ENCODE assay signal across 8 cellular contexts in the genomic region with DNA sequence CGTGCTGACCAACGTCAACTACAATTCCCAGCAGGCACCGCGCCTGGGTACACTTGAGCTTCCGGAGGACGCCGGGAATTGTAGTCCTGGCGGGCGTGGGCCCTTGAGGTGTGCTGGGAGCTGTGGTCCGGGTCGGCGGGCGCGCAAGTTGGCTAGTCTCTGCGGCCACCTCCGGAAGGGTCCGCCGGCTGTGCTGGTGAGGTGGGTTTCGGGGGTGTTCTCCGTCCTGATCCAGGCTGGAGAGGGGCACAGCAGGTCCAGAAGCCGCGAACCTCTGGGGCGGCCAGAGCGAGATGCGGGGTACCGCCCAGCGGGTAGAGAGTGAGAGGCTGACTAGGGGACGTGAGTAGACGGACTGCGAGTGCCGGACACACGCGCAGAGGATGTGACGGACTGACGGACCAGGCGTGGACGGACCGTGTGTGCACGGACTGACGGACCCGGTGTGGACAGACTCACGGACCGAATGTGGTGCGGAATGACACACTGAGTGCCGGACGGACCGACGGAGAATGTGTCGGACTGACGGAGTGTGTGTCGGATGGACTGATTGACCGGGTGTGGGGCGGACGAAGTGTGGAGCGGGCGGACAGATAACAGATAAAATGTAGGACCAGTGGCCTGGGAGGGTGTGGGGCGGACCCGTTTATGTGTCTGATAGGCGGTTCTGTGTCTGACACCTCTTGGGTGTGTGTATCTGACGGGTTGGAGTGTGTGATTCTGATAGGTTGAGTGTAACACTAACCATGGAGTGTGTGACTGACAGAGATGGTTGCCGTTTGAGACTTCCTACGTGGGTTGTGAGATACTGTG. TPM values are rescaled to one million over a fixed set of nuclear protein-coding genes. Genes with fewer than 3 reads are reported as not detected.
DNase-seq lines count a peak whose midpoint lies in the region; ATAC-seq, FAIRE-seq and TF ChIP-seq lines count a peak whose summit lies in the region.

A gene (plus strand): TSS at position 81 of the 813 bp plus-strand sequence. CDS start 7,809 bp downstream, outside the sequence.

- ATAC-seq in GM21381 (IDR thresholded peaks at IDR 0.05; ENCODE audit: unreplicated experiment) = peak; percentile 86
- ATAC-seq in activated CD8-positive, alpha-beta memory T cell treated with anti-CD3 and anti-CD28 coated beads, Interleukin-2, amount 10 ng/mL, durations not matched to agents 7 days and 5 days = peak; percentile 90

- H3K4me2 ChIP-seq in endothelial cell of umbilical vein (ENCODE audit: insufficient read depth, low read length) = peak within 1 kb of the TSS; percentile 74

- no peaks in the 10 kb centered on the region for H3K9me3 ChIP-seq in endothelial cell of umbilical vein (replicated peaks; ENCODE audit: control insufficient read depth, insufficient read depth, low read length)

- H2AFZ ChIP-seq in endothelial cell of umbilical vein (ENCODE audit: low read depth, low read length) = peak within 1 kb of the TSS; percentile 67

- H3K4me1 ChIP-seq in endothelial cell of umbilical vein (ENCODE audit: control insufficient read depth, extremely low read depth, insufficient read depth, low read length) = peaks cover 12% of the 10 kb centered on the region

- BruUV-seq in Calu3 (replicated peaks; lab: Mats Ljungman, UMichigan) (no TSS peak), endothelial cell of umbilical vein (replicated peaks; lab: Mats Ljungman, UMichigan) (TSS peak; percentile 44)

- no peak for TF ChIP-seq CTCF in Calu3 (IDR thresholded peaks at IDR 0.05; ENCODE audit: unreplicated experiment)
- TF ChIP-seq CTCF in endothelial cell of umbilical vein (IDR thresholded peaks at IDR 0.05; ENCODE audit: extremely low read depth in 1 of 2, insufficient read depth in 1 of 2, low read depth in 1 of 2, low read length in 2 of 2) = no peak
- no peak for TF ChIP-seq CTCF in mesothelial cell of epicardium (IDR thresholded peaks at IDR 0.05; ENCODE audit: unreplicated experiment)

- H3K4me3 Mint-ChIP-seq in Calu3 (ENCODE audit: low read depth, unreplicated experiment) (no peak within 1 kb of the TSS), mesothelial cell of epicardium (no peak within 1 kb of the TSS)
- no peak within 1 kb of the TSS for H3K4me3 Mint-ChIP-seq in activated CD8-positive, alpha-beta memory T cell treated with anti-CD3 and anti-CD28 coated beads, Interleukin-2, amount 10 ng/mL, durations not matched to agents 7 days and 5 days

- H3K27ac Mint-ChIP-seq in Calu3 (ENCODE audit: unreplicated experiment) (no peak within 1 kb of the TSS), mesothelial cell of epicardium (no peak within 1 kb of the TSS)
- no peak within 1 kb of the TSS for H3K27ac Mint-ChIP-seq in activated CD8-positive, alpha-beta memory T cell treated with anti-CD3 and anti-CD28 coated beads, Interleukin-2, amount 10 ng/mL, durations not matched to agents 7 days and 5 days

- TF ChIP-seq POLR2A in endothelial cell of umbilical vein (IDR thresholded peaks at IDR 0.05; ENCODE audit: low read depth, low read length) = peak; percentile 76

- H4K20me1 ChIP-seq in endothelial cell of umbilical vein (replicated peaks; ENCODE audit: control insufficient read depth, extremely low read depth, insufficient read depth, low read length) = no peaks in the 10 kb centered on the region

- H3K9ac ChIP-seq in endothelial cell of umbilical vein (replicated peaks; ENCODE audit: extremely low read depth, insufficient read depth, low read length) = peak within 1 kb of the TSS; percentile 53

- H3K9me3 Mint-ChIP-seq in Calu3 (ENCODE audit: low read depth, unreplicated experiment) (peaks cover 3% of the 10 kb centered on the region), mesothelial cell of epicardium (no peaks in the 10 kb centered on the region)
- H3K9me3 Mint-ChIP-seq in activated CD8-positive, alpha-beta memory T cell treated with anti-CD3 and anti-CD28 coated beads, Interleukin-2, amount 10 ng/mL, durations not matched to agents 7 days and 5 days (ENCODE audit: low read depth) = no peaks in the 10 kb centered on the region

- POLR2A ChIA-PET in endothelial cell of umbilical vein (lab: Charles Lee) = interaction anchor here (0.6 kb wide), 1 partner anchor 17 kb away, joined by 5 read pairs; no protein-coding TSS in a partner anchor

- no peaks in the 10 kb centered on the region for H3K36me3 ChIP-seq in endothelial cell of umbilical vein (ENCODE audit: control insufficient read depth in 2 of 2, extremely low read depth in 1 of 2, insufficient read depth in 2 of 2, low read length in 2 of 2)

- H3K27ac ChIP-seq in endothelial cell of umbilical vein (ENCODE audit: insufficient read depth, low read depth, low read length) = peak within 1 kb of the TSS; percentile 1

- H3K79me2 ChIP-seq in endothelial cell of umbilical vein (ENCODE audit: control insufficient read depth, insufficient read depth, low read length) = peaks cover 18% of the 10 kb centered on the region

- intact Hi-C loops in Calu3 (cut with micrococcal nuclease; ENCODE audit: unreplicated experiment) = loop anchor here (1.0 kb wide), 1 partner anchor 144 kb away; a partner anchor contains a TSS
- intact Hi-C loops in endothelial cell of umbilical vein (cut with micrococcal nuclease) = loop anchor here (1.0 to 2.0 kb wide), 9 partner anchors 22 to 192 kb away; a partner anchor contains a TSS

- no peaks in the 10 kb centered on the region for H3K27me3 ChIP-seq in endothelial cell of umbilical vein (ENCODE audit: control insufficient read depth in 2 of 2, insufficient read depth in 2 of 2, low read length in 2 of 2)

- H3K27me3 Mint-ChIP-seq in Calu3 (ENCODE audit: unreplicated experiment) (no peaks in the 10 kb centered on the region), mesothelial cell of epicardium (ENCODE audit: low read depth) (no peaks in the 10 kb centered on the region)
- no peaks in the 10 kb centered on the region for H3K27me3 Mint-ChIP-seq in activated CD8-positive, alpha-beta memory T cell treated with anti-CD3 and anti-CD28 coated beads, Interleukin-2, amount 10 ng/mL, durations not matched to agents 7 days and 5 days

- peak; percentile 99 for FAIRE-seq in endothelial cell of umbilical vein (lab: Jason Lieb, UNC)

- peak within 1 kb of the TSS; percentile 3 to 63 (median 56) for H3K4me3 ChIP-seq in endothelial cell of umbilical vein (replicated peaks in 1 of 3; ENCODE audit: insufficient read depth in 1 of 3, low read depth in 1 of 3, low read length in 3 of 3)

- no peaks in the 10 kb centered on the region for H3K36me3 Mint-ChIP-seq in Calu3 (ENCODE audit: insufficient read depth, unreplicated experiment)
- H3K36me3 Mint-ChIP-seq in activated CD8-positive, alpha-beta memory T cell treated with anti-CD3 and anti-CD28 coated beads, Interleukin-2, amount 10 ng/mL, durations not matched to agents 7 days and 5 days = peaks cover 4% of the 10 kb centered on the region
- no peaks in the 10 kb centered on the region for H3K36me3 Mint-ChIP-seq in mesothelial cell of epicardium

- DNase-seq in Calu3 (peak; percentile 97), HT1080 (ENCODE audit: low read depth) (peak; percentile 93), NOMO-1 treated with DMSO at 0.1 percent for 48 hours (lab: John Stamatoyannopoulos, UW; ENCODE audit: unreplicated experiment) (peak; percentile 89), endothelial cell of umbilical vein (ENCODE audit: low read depth, low spot score) (peak; percentile 96), mesothelial cell of epicardium (ENCODE audit: low spot score in 2 of 2, unreplicated experiment in 2 of 2) (peak; percentile 81 to 86)
- DNase-seq in activated CD8-positive, alpha-beta memory T cell treated with anti-CD3 and anti-CD28 coated beads, Interleukin-2, amount 10 ng/mL, durations not matched to agents 7 days and 5 days = peak; percentile 95
- DNase-seq in stimulated activated CD8-positive, alpha-beta memory T cell treated with anti-CD3 and anti-CD28 coated beads, Interleukin-15, amount 100 ng/mL, for 24 hours (ENCODE audit: low read depth) = peak; percentile 70

- H3K4me1 Mint-ChIP-seq in Calu3 (ENCODE audit: low read depth, unreplicated experiment) (peaks cover 16% of the 10 kb centered on the region), mesothelial cell of epicardium (peaks cover 2% of the 10 kb centered on the region)
- peaks cover 4% of the 10 kb centered on the region for H3K4me1 Mint-ChIP-seq in activated CD8-positive, alpha-beta memory T cell treated with anti-CD3 and anti-CD28 coated beads, Interleukin-2, amount 10 ng/mL, durations not matched to agents 7 days and 5 days

- dilution Hi-C loops in endothelial cell of umbilical vein (cut with MboI; ENCODE audit: extremely low pct_ligation_motif_present, low sequenced_read_pairs) = no loop called here

- CTCF ChIA-PET in Calu3 (lab: Charles Lee) = interaction anchor here (0.8 to 1.4 kb wide), 3 partner anchors 9 to 193 kb away, joined by 5 read pairs; a partner anchor contains a TSS
- CTCF ChIA-PET in activated CD8-positive, alpha-beta memory T cell treated with anti-CD3 and anti-CD28 coated beads, Interleukin-2, amount 10 ng/mL, durations not matched to agents 7 days and 5 days (lab: Charles Lee) = interaction anchor here (1.1 to 2.1 kb wide), 6 partner anchors 9 to 193 kb away, joined by 4 to 8 read pairs (median 5); a partner anchor contains a TSS
- CTCF ChIA-PET in endothelial cell of umbilical vein (lab: Charles Lee) = interaction anchor here (0.7 to 1.4 kb wide), 5 partner anchors 9 to 109 kb away, joined by 3 to 5 read pairs (median 3); a partner anchor contains a TSS

- no peaks in the 10 kb centered on the region for H3K9me1 ChIP-seq in endothelial cell of umbilical vein (replicated peaks; ENCODE audit: control insufficient read depth, extremely low read depth, insufficient read depth, low read length)

TF ChIP-seq in endothelial cell of umbilical vein, 7 proteins besides CTCF, POLR2A, EP300 and RAD21 (continues in another document):
- TF ChIP-seq MYC (IDR thresholded peaks at IDR 0.05; ENCODE audit: low read depth, low read length) = peak; percentile 98
- TF ChIP-seq GATA2 (IDR thresholded peaks at IDR 0.05; ENCODE audit: insufficient read depth, insufficient read length, low read depth, low read length) = no peak

RNA-seq across cellular contexts. Expression of the gene that starts here (rescaled TPM):
- 4.6 TPM in 2 replicates for total RNA-seq in Calu3 (2022)
- 3.7 and 5.2 TPM in 2 replicates for total RNA-seq in HT1080 (2014; rRNA removed; shearing (Covaris generic))
- 3.4 and 3.8 TPM in 2 replicates for polyA plus RNA-seq in HT1080 (2015; cell fraction: cytosol; rRNA removed)
- 5.8 and 6.1 TPM in 2 replicates for polyA plus RNA-seq in HT1080 (2015; cell fraction: nucleus; rRNA removed)
- 1 to 10 TPM; 4.4 to 6.3 TPM for total RNA-seq in activated CD8-positive, alpha-beta memory T cell treated with anti-CD3 and anti-CD28 coated beads, Interleukin-2, amount 10 ng/mL, durations not matched to agents 7 days and 5 days
- 3.6 and 3.7 TPM in 2 replicates for total RNA-seq in endothelial cell of umbilical vein
- 3.6 and 3.9 TPM in 2 replicates for polyA plus RNA-seq in endothelial cell of umbilical vein
- 2.1 and 2.4 TPM in 2 replicates for polyA plus RNA-seq in endothelial cell of umbilical vein (2011; cell fraction: cytosol; rRNA removed)
- 2.7 and 2.8 TPM in 2 replicates for polyA plus RNA-seq in endothelial cell of umbilical vein (2011; cell fraction: nucleus; rRNA removed)
- 1.3 and 1.5 TPM in 2 replicates for polyA plus RNA-seq in endothelial cell of umbilical vein (2012)
- polyA minus RNA-seq in endothelial cell of umbilical vein = 8.1 and 9.1 TPM in 2 replicates
- polyA minus RNA-seq in endothelial cell of umbilical vein (2011; cell fraction: cytosol; rRNA and poly(A)+ RNA removed) = 5.2 TPM
- 2.8 and 3.7 TPM in 2 replicates for polyA minus RNA-seq in endothelial cell of umbilical vein (2011; cell fraction: nucleus; rRNA and poly(A)+ RNA removed)
- total RNA-seq in mesothelial cell of epicardium = 3.6 to 3.8 TPM (median 3.7 TPM) in 3 replicates

Comparison
In these comparisons a context has a peak if more than half of its experiments do, and no peak if none do; other contexts are left out.
1. Peak in every context shown above with its lines: DNase-seq, ATAC-seq, H3K4me3 ChIP-seq and H3K27ac ChIP-seq.